In the genomic region with DNA sequence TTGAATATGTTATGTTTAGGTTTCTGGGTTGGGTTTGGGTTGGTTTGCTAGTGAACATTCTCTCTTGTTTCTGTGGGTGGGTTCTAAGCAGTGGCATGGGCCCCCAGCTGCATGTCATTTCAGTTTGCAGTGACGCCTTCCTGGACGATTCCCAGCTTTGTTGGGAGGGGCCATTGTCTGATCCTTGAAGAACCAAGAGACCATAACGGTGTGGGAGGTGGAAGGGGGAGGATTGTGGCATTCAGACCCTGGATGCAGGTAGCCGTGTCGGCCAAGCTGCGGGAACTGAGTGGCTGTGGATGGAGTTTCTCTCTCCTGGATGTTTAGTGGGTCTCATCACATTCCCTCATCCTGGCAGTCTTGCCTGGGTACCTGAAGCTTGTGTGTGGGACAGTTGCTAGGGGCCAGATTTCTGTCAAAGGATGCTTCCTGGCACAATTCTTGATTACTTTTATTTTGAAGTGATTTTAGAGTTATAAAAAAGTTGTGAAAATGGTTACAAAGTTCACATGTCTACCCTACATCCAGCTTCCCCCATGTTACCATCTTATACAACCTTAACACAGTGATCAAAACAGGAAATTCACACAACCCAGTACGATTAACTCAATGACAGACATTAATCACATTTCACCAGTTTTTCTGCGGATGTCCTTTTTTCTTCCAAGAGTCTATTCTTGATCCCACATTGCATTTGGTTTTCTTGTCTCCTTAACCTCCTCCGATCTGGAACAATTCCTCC, we compare ENCODE assay signal across 14 cellular contexts.
DNase-seq lines count a peak whose midpoint lies in the region; ATAC-seq and TF ChIP-seq lines count a peak whose summit lies in the region.
"Had no signal": no experiment of that assay in that cellular context is flagged by ENCODE, and none has a peak within 500 bp of the region (broad histone marks: within the 10 kb centered on the region; RNA-seq: fewer than 3 reads in every experiment).

No MANE protein-coding gene starts in this region.

- no peak for TF ChIP-seq CTCF in WTC11 (IDR thresholded peaks at IDR 0.05)
- no peak for TF ChIP-seq CTCF in thyroid gland (IDR thresholded peaks at IDR 0.05)

- H3K27ac ChIP-seq in thyroid gland (peak overlapping the region; percentile 23 to 46 (median 31)), GM23248 (no peak overlapping the region)
- H3K27ac ChIP-seq: 22Rv1, C4-2B had no signal

- H3K27me3 Mint-ChIP-seq in T-helper 2 cell treated with Interferon-gamma antibody and Interleukin-4, amounts not matched to agents 5 μg/mL and 100 μg/mL, for 36 hours (ENCODE audit: low read depth): no peaks in the 10 kb centered on the region
- no peaks in the 10 kb centered on the region; the same call in 1 of the 2 replicates for H3K27me3 Mint-ChIP-seq in WTC11 (ENCODE audit: low read depth)

- in situ Hi-C loops in GM23248 (cut with MboI): no loop called here

- H3K4me1 Mint-ChIP-seq in T-helper 2 cell treated with Interferon-gamma antibody and Interleukin-4, amounts not matched to agents 5 μg/mL and 100 μg/mL, for 36 hours (ENCODE audit: low read depth): no peaks in the 10 kb centered on the region
- peaks cover 37% of the 10 kb centered on the region for H3K4me1 Mint-ChIP-seq in WTC11

- H3K9me2 ChIP-seq in GM23248 (ENCODE audit: insufficient read depth): no peaks in the 10 kb centered on the region

- H3K27me3 ChIP-seq in thyroid gland: no peaks in the 10 kb centered on the region
- H3K27me3 ChIP-seq in GM23248 (replicated peaks; ENCODE audit: insufficient read depth): no peaks in the 10 kb centered on the region

- H3K4me1 ChIP-seq in thyroid gland (peaks cover 35 to 54% of the 10 kb centered on the region in 2 donors), GM23248 (ENCODE audit: insufficient read depth) (peaks cover 14% of the 10 kb centered on the region)

- DNase-seq in T-helper 2 cell treated with Interferon-gamma antibody and Interleukin-4, amounts not matched to agents 5 μg/mL and 100 μg/mL, for 36 hours (ENCODE audit: low spot score): no peak
- DNase-seq in T-helper 2 cell (no peak), WTC11 (ENCODE audit: low spot score) (no peak), kidney tubule cell (ENCODE audit: low spot score) (peak; percentile 26), thyroid gland (peak; percentile 86 to 87), UCSD-AML1 (lab: John Stamatoyannopoulos, UW; ENCODE audit: unreplicated experiment) (no peak), GM23248 (no peak)
- DNase-seq: DMS79, NCI-H1417, NCI-H1930, NCI-H2171 treated with DMSO at 0.1 percent for 48 hours had no signal

- H4K20me1 ChIP-seq in GM23248 (ENCODE audit: insufficient read depth): no peaks in the 10 kb centered on the region

- no peak overlapping the region for H3K4me2 ChIP-seq in GM23248 (ENCODE audit: unreplicated experiment)

- no peak overlapping the region for H3K4me3 ChIP-seq in thyroid gland (replicated peaks in 1 of 3)
- no peak overlapping the region for H3K4me3 ChIP-seq in GM23248

- H3K4me3 Mint-ChIP-seq in T-helper 2 cell treated with Interferon-gamma antibody and Interleukin-4, amounts not matched to agents 5 μg/mL and 100 μg/mL, for 36 hours: no peak overlapping the region
- no peak overlapping the region for H3K4me3 Mint-ChIP-seq in WTC11

- peaks cover 4% of the 10 kb centered on the region for H3K36me3 Mint-ChIP-seq in T-helper 2 cell treated with Interferon-gamma antibody and Interleukin-4, amounts not matched to agents 5 μg/mL and 100 μg/mL, for 36 hours (ENCODE audit: low read depth)
- H3K36me3 Mint-ChIP-seq in WTC11: peaks cover 14% of the 10 kb centered on the region

- CTCF ChIA-PET in WTC11 (lab: Charles Lee): interaction anchor here (1.1 kb wide), 1 partner anchor 129 kb away, joined by 3 read pairs; no protein-coding TSS in a partner anchor

- ATAC-seq in WTC11: no peak
- ATAC-seq in activated CD4-positive, CD25-positive, alpha-beta regulatory T cell treated with anti-CD3 and anti-CD28 coated beads, Interleukin-2, amount 50 U/mL, for 24 hours: no peak

- WGBS in thyroid gland, 2 donors: 55 to 63% methylated on average over 9 of the region's 9 CpGs
- WGBS in GM23248 (ENCODE audit: low coverage in 1 of 2, low lambda C conversion rate in 2 of 2, missing lambda C conversion rate in 2 of 2), 2 experiments: 77 to 79% methylated on average over 9 of the region's 9 CpGs

- H3K36me3 ChIP-seq in thyroid gland: no peaks in the 10 kb centered on the region
- H3K36me3 ChIP-seq in GM23248 (ENCODE audit: low read depth): 0 out of 2 replicates have a peak, but pooled peaks cover 4% of the 10 kb centered on the region

- intact Hi-C loops in thyroid gland (cut with DNase I): no loop called here

- H3K9me3 ChIP-seq in thyroid gland (no peaks in the 10 kb centered on the region), GM23248 (ENCODE audit: low read depth) (no peaks in the 10 kb centered on the region)

- no peak overlapping the region for H3K9ac ChIP-seq in GM23248

- H2AFZ ChIP-seq in GM23248: no peak overlapping the region

- no peak for TF ChIP-seq POLR2A in thyroid gland (IDR thresholded peaks at IDR 0.05)

- peak overlapping the region; percentile 6 for H3K27ac Mint-ChIP-seq in T-helper 2 cell treated with Interferon-gamma antibody and Interleukin-4, amounts not matched to agents 5 μg/mL and 100 μg/mL, for 36 hours
- peak overlapping the region; percentile 28; the same call in 1 of the 2 replicates for H3K27ac Mint-ChIP-seq in WTC11

- H3F3A ChIP-seq in GM23248 (ENCODE audit: insufficient read depth): peaks cover 20% of the 10 kb centered on the region

- no peaks in the 10 kb centered on the region for H3K9me3 Mint-ChIP-seq in T-helper 2 cell treated with Interferon-gamma antibody and Interleukin-4, amounts not matched to agents 5 μg/mL and 100 μg/mL, for 36 hours
- H3K9me3 Mint-ChIP-seq in WTC11: peaks cover 11% of the 10 kb centered on the region

- peaks cover 53% of the 10 kb centered on the region for H3K79me2 ChIP-seq in GM23248 (ENCODE audit: insufficient read depth)

- POLR2A ChIA-PET in WTC11 (lab: Charles Lee): no interaction called here

TF ChIP-seq in WTC11, 78 proteins besides CTCF, POLR2A, EP300 and RAD21 (continues in another document):
- TF ChIP-seq TEAD1 (CRISPR knock-in tag; IDR thresholded peaks at IDR 0.05) (no peak), JAZF1 (CRISPR knock-in tag; IDR thresholded peaks at IDR 0.05) (no peak), TEAD4 (CRISPR knock-in tag; IDR thresholded peaks at IDR 0.05) (no peak), GRHL2 (CRISPR knock-in tag; IDR thresholded peaks at IDR 0.05; ENCODE audit: insufficient replicate concordance, severe bottlenecking) (no peak), SMAD4 (CRISPR knock-in tag; IDR thresholded peaks at IDR 0.05) (no peak)
- TF ChIP-seq, protein P1, sequence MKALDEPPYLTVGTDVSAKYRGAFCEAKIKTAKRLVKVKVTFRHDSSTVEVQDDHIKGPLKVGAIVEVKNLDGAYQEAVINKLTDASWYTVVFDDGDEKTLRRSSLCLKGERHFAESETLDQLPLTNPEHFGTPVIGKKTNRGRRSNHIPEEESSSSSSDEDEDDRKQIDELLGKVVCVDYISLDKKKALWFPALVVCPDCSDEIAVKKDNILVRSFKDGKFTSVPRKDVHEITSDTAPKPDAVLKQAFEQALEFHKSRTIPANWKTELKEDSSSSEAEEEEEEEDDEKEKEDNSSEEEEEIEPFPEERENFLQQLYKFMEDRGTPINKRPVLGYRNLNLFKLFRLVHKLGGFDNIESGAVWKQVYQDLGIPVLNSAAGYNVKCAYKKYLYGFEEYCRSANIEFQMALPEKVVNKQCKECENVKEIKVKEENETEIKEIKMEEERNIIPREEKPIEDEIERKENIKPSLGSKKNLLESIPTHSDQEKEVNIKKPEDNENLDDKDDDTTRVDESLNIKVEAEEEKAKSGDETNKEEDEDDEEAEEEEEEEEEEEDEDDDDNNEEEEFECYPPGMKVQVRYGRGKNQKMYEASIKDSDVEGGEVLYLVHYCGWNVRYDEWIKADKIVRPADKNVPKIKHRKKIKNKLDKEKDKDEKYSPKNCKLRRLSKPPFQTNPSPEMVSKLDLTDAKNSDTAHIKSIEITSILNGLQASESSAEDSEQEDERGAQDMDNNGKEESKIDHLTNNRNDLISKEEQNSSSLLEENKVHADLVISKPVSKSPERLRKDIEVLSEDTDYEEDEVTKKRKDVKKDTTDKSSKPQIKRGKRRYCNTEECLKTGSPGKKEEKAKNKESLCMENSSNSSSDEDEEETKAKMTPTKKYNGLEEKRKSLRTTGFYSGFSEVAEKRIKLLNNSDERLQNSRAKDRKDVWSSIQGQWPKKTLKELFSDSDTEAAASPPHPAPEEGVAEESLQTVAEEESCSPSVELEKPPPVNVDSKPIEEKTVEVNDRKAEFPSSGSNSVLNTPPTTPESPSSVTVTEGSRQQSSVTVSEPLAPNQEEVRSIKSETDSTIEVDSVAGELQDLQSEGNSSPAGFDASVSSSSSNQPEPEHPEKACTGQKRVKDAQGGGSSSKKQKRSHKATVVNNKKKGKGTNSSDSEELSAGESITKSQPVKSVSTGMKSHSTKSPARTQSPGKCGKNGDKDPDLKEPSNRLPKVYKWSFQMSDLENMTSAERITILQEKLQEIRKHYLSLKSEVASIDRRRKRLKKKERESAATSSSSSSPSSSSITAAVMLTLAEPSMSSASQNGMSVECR (CRISPR knock-in tag; IDR thresholded peaks at IDR 0.05; ENCODE audit: borderline replicate concordance): no peak
- TF ChIP-seq, protein P2, sequence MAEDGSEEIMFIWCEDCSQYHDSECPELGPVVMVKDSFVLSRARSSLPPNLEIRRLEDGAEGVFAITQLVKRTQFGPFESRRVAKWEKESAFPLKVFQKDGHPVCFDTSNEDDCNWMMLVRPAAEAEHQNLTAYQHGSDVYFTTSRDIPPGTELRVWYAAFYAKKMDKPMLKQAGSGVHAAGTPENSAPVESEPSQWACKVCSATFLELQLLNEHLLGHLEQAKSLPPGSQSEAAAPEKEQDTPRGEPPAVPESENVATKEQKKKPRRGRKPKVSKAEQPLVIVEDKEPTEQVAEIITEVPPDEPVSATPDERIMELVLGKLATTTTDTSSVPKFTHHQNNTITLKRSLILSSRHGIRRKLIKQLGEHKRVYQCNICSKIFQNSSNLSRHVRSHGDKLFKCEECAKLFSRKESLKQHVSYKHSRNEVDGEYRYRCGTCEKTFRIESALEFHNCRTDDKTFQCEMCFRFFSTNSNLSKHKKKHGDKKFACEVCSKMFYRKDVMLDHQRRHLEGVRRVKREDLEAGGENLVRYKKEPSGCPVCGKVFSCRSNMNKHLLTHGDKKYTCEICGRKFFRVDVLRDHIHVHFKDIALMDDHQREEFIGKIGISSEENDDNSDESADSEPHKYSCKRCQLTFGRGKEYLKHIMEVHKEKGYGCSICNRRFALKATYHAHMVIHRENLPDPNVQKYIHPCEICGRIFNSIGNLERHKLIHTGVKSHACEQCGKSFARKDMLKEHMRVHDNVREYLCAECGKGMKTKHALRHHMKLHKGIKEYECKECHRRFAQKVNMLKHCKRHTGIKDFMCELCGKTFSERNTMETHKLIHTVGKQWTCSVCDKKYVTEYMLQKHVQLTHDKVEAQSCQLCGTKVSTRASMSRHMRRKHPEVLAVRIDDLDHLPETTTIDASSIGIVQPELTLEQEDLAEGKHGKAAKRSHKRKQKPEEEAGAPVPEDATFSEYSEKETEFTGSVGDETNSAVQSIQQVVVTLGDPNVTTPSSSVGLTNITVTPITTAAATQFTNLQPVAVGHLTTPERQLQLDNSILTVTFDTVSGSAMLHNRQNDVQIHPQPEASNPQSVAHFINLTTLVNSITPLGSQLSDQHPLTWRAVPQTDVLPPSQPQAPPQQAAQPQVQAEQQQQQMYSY (CRISPR knock-in tag; IDR thresholded peaks at IDR 0.05): no peak

Comparison
In these comparisons a context has a peak if more than half of its experiments do, and no peak if none do; other contexts are left out.
1. DNase-seq: peak in kidney tubule cell (single experiment) and thyroid gland (2 of 2); none in T-helper 2 cell treated with Interferon-gamma antibody and Interleukin-4, amounts not matched to agents 5 μg/mL and 100 μg/mL, for 36 hours (single experiment), T-helper 2 cell (0 of 5), WTC11 (single experiment), UCSD-AML1 (single experiment) and GM23248 (single experiment).